ENCODE assay signal across 8 cellular contexts in genomic region chr19:40799558-40800338, GRCh38. TPM values are rescaled to one million over a fixed set of nuclear protein-coding genes. Genes with fewer than 3 reads are reported as not detected.
A peak's percentile ranks its signal among the peaks of the same experiment; 100 is the strongest.
DNase-seq lines count a peak whose midpoint lies in the region; ATAC-seq and TF ChIP-seq lines count a peak whose summit lies in the region.

No MANE protein-coding gene starts in this region.

- TF ChIP-seq CTCF in ascending aorta (IDR thresholded peaks at IDR 0.05): no peak
- no peak for TF ChIP-seq CTCF in spleen (IDR thresholded peaks at IDR 0.05 in 8 of 11, conservative IDR thresholded peaks at IDR 0.05 in 3 of 11)

- H3K4me1 ChIP-seq in ES-I3 (ENCODE audit: insufficient read depth, low read length) (peaks cover 19% of the 10 kb centered on the region; the same call in 1 of the 2 replicates), ascending aorta (peaks cover 38 to 52% of the 10 kb centered on the region in 2 donors), iPS-18a (ENCODE audit: control insufficient read depth, low read depth, low read length) (peaks cover 18% of the 10 kb centered on the region), spleen (peaks cover 47 to 73% (median 59%) of the 10 kb centered on the region in 6 donors)

- ATAC-seq in HG02885 (IDR thresholded peaks at IDR 0.05; ENCODE audit: poor library complexity, unreplicated experiment) (no peak), GM19023 (IDR thresholded peaks at IDR 0.05; ENCODE audit: unreplicated experiment) (no peak)

- intact Hi-C loops in ascending aorta (cut with DNase I): loop anchor here (1.0 to 10.0 kb wide), 3 partner anchors 49 to 375 kb away; partner anchors contain the start of genes ACTMAP and SERTAD1
- intact Hi-C loops in spleen (cut with DNase I; ENCODE audit: low total_unique reads): loop anchor here (10.0 kb wide), 1 partner anchor 45 kb away; the partner anchor contains the start of genes ACTMAP and SNRPA

- H3K4me3 ChIP-seq in Jurkat, Clone E6-1 (ENCODE audit: low read length): peak overlapping the region; percentile 83
- peak overlapping the region; percentile 93 to 99 for H3K4me3 ChIP-seq in ascending aorta
- peak overlapping the region; percentile 66 for H3K4me3 ChIP-seq in iPS-18a (ENCODE audit: low read length)
- H3K4me3 ChIP-seq in spleen: peak overlapping the region; percentile 77 to 96 (median 88)

- no peak for TF ChIP-seq POLR2A in spleen (IDR thresholded peaks at IDR 0.05)

- H3K27me3 ChIP-seq in ascending aorta (no peaks in the 10 kb centered on the region), iPS-18a (ENCODE audit: control insufficient read depth, insufficient read depth, low read length) (no peaks in the 10 kb centered on the region), spleen (replicated peaks in 1 of 7) (no peaks in the 10 kb centered on the region)

- DNase-seq in Jurkat, Clone E6-1 (ENCODE audit: low read depth, low spot score): no peak
- no peak for DNase-seq in ascending aorta (ENCODE audit: low spot score in 2 of 2)
- DNase-seq in spleen: peak; percentile 95
- no peak for DNase-seq in AML-193 (lab: John Stamatoyannopoulos, UW)

- H3K9me3 ChIP-seq in ES-I3 (ENCODE audit: control insufficient read depth, insufficient read depth, low read length) (no peaks in the 10 kb centered on the region), ascending aorta (no peaks in the 10 kb centered on the region), iPS-18a (ENCODE audit: control insufficient read depth, low read depth, low read length) (no peaks in the 10 kb centered on the region), spleen (no peaks in the 10 kb centered on the region)

- H3K27ac ChIP-seq in ascending aorta (peak overlapping the region; percentile 90 to 95), iPS-18a (ENCODE audit: low read length) (peak overlapping the region; percentile 43), spleen (peak overlapping the region; percentile 86 to 99 (median 94))

- WGBS in spleen, 5 donors: 1 to 5% (median 2%) methylated on average over 28 to 40 of the region's 40 CpGs

- H3K9ac ChIP-seq in ES-I3 (ENCODE audit: low read depth, low read length) (peak overlapping the region; percentile 81), iPS-18a (ENCODE audit: low read length) (peak overlapping the region; percentile 84)

- no peaks in the 10 kb centered on the region; the same call in 1 of the 2 replicates for H3K36me3 ChIP-seq in ES-I3 (ENCODE audit: insufficient read depth, low read length)
- peaks cover 8 to 12% of the 10 kb centered on the region in 2 donors for H3K36me3 ChIP-seq in ascending aorta
- peaks cover 34% of the 10 kb centered on the region for H3K36me3 ChIP-seq in iPS-18a (ENCODE audit: control insufficient read depth, low read depth, low read length)
- peaks cover 0 to 61% (median 18%) of the 10 kb centered on the region in 6 donors for H3K36me3 ChIP-seq in spleen

RNA-seq across cellular contexts. Expression of gene EGLN2, which starts 0.8 kb away (rescaled TPM):
- 118 TPM for polyA plus RNA-seq in Jurkat, Clone E6-1 (2012; ENCODE audit: insufficient read depth, insufficient read length)
- 149 TPM for total RNA-seq in ascending aorta
- total RNA-seq in spleen: 100 to 1,000 TPM; 136 to 198 (median 156) TPM
- 100 to 1,000 TPM; 109 to 238 (median 188) TPM for polyA plus RNA-seq in spleen

RNA-seq across cellular contexts. Expression of gene RAB4B, which starts 21.7 kb away (rescaled TPM):
- 55.7 TPM for polyA plus RNA-seq in Jurkat, Clone E6-1 (2012; ENCODE audit: insufficient read depth, insufficient read length)
- total RNA-seq in ascending aorta (56.8 TPM), spleen (10 to 100 TPM; 36.8 to 69.8 (median 53.0) TPM)
- 10 to 100 TPM; 78.5 to 95.3 (median 82.2) TPM for polyA plus RNA-seq in spleen

RNA-seq across cellular contexts. Expression of gene MIA, which starts 24.4 kb away (rescaled TPM):
- not detected for polyA plus RNA-seq in Jurkat, Clone E6-1 (2012; ENCODE audit: insufficient read depth, insufficient read length)
- total RNA-seq in ascending aorta (not detected), spleen (1 to 10 TPM in 1 of 7 donors, not detected in 6; 1.5 TPM)
- polyA plus RNA-seq in spleen: 10 to 100 TPM in 1 of 3 donors, 1 to 10 TPM in 2; 4.5 to 14.2 (median 7.0) TPM

RNA-seq across cellular contexts. Expression of gene SNRPA, which starts 48.7 kb away (rescaled TPM):
- 297 TPM for polyA plus RNA-seq in Jurkat, Clone E6-1 (2012; ENCODE audit: insufficient read depth, insufficient read length)
- 154 TPM for total RNA-seq in ascending aorta
- total RNA-seq in spleen: 10 to 100 TPM; 52.9 to 76.9 (median 64.0) TPM
- 10 to 100 TPM; 62.7 to 69.2 (median 67.4) TPM for polyA plus RNA-seq in spleen

RNA-seq across cellular contexts. Expression of gene ACTMAP, which starts 49.5 kb away (rescaled TPM):
- polyA plus RNA-seq in Jurkat, Clone E6-1 (2012; ENCODE audit: insufficient read depth, insufficient read length): 25.9 TPM
- total RNA-seq in ascending aorta (8.3 TPM), spleen (10 to 100 TPM in 3 of 7 donors, 1 to 10 TPM in 4; 6.0 to 16.2 (median 9.8) TPM)
- polyA plus RNA-seq in spleen: 1 to 10 TPM; 5.2 to 6.8 (median 5.9) TPM

Comparison
In these comparisons a context has a peak if more than half of its experiments do, and no peak if none do; other contexts are left out.
1. H3K27ac ChIP-seq: peak in every context shown above with its lines; median percentile 94 in spleen; 92 in ascending aorta; 43 in iPS-18a.